2 cellular contexts compared by ENCODE assay signal in genomic region chr17:76088041-76088867, GRCh38.
TF ChIP-seq lines count a peak whose summit lies in the region.

No MANE protein-coding gene starts in this region.

TF ChIP-seq in HEK293, 187 proteins besides CTCF, POLR2A, EP300 and RAD21:
- TF ChIP-seq ZNF362 (tag by site-specific recombination; IDR thresholded peaks at IDR 0.05) (no peak), FEZF1 (tag by site-specific recombination; IDR thresholded peaks at IDR 0.05) (no peak), ZNF202 (tag by site-specific recombination; IDR thresholded peaks at IDR 0.05; ENCODE audit: borderline replicate concordance) (no peak), ZNF24 (tag by site-specific recombination; IDR thresholded peaks at IDR 0.05) (no peak), ZFP3 (tag by site-specific recombination; IDR thresholded peaks at IDR 0.05; ENCODE audit: low read depth) (no peak), TRIM28 (IDR thresholded peaks at IDR 0.05; ENCODE audit: borderline replicate concordance, low read length) (no peak), ZBTB10 (tag by site-specific recombination; IDR thresholded peaks at IDR 0.05) (no peak), GLIS2 (tag by site-specific recombination; IDR thresholded peaks at IDR 0.05) (no peak), MYNN (tag by site-specific recombination; IDR thresholded peaks at IDR 0.05; ENCODE audit: borderline replicate concordance) (no peak)

TF ChIP-seq in GM12878, 131 proteins besides CTCF, POLR2A, EP300 and RAD21:
- TF ChIP-seq ZNF592 (IDR thresholded peaks at IDR 0.05) (no peak), IRF5 (IDR thresholded peaks at IDR 0.05; ENCODE audit: borderline replicate concordance) (no peak), NR2F1 (conservative IDR thresholded peaks at IDR 0.05) (no peak), CREB1 (IDR thresholded peaks at IDR 0.05; ENCODE audit: low read depth) (no peak), BRCA1 (IDR thresholded peaks at IDR 0.05; ENCODE audit: low read depth, low read length) (no peak), DPF2 (IDR thresholded peaks at IDR 0.05) (no peak), EZH2 (IDR thresholded peaks at IDR 0.05; ENCODE audit: borderline replicate concordance, control insufficient read depth, low read depth, low read length) (no peak), ZBTB4 (CRISPR knock-in tag; IDR thresholded peaks at IDR 0.05) (no peak), CBFB (IDR thresholded peaks at IDR 0.05; ENCODE audit: low read depth) (no peak), KLF5 (IDR thresholded peaks at IDR 0.05; ENCODE audit: partially characterized antibody) (no peak), KAT2A (conservative IDR thresholded peaks at IDR 0.05; ENCODE audit: control insufficient read depth, low read depth, low read length) (no peak), CHD2 (IDR thresholded peaks at IDR 0.05; ENCODE audit: borderline replicate concordance, low read depth, low read length) (no peak), JUND (IDR thresholded peaks at IDR 0.05; ENCODE audit: low read depth, low read length) (no peak)
